8 cellular contexts compared by ENCODE assay signal in genomic region chr1:1063945-1064831, GRCh38. TPM values are rescaled to one million over a fixed set of nuclear protein-coding genes. Genes with fewer than 3 reads are reported as not detected.
DNase-seq lines count a peak whose midpoint lies in the region; ATAC-seq, FAIRE-seq and TF ChIP-seq lines count a peak whose summit lies in the region.

No MANE protein-coding gene starts in this region.

- H3K4me1 Mint-ChIP-seq in CD4-positive, alpha-beta memory T cell, result peaks cover 0 to 11% (median 1%) of the 10 kb centered on the region in 4 donors
- no peaks in the 10 kb centered on the region for H3K4me1 Mint-ChIP-seq in glutamatergic neuron (ENCODE audit: low read depth, unreplicated experiment)

- peaks cover 11% of the 10 kb centered on the region for H3K27me3 ChIP-seq in CD4-positive, alpha-beta memory T cell (ENCODE audit: insufficient read depth, low read length)
- H3K27me3 ChIP-seq in SJSA1 (replicated peaks), result peaks cover 39% of the 10 kb centered on the region

- H3K27me3 Mint-ChIP-seq in CD4-positive, alpha-beta memory T cell, result peaks cover 5 to 15% of the 10 kb centered on the region in 2 donors
- H3K27me3 Mint-ChIP-seq in glutamatergic neuron (ENCODE audit: unreplicated experiment), result peaks cover 4% of the 10 kb centered on the region

- no peaks in the 10 kb centered on the region for H3K36me3 Mint-ChIP-seq in CD4-positive, alpha-beta memory T cell
- H3K36me3 Mint-ChIP-seq in glutamatergic neuron (ENCODE audit: unreplicated experiment), result no peaks in the 10 kb centered on the region

- no peaks in the 10 kb centered on the region for H3K9me3 Mint-ChIP-seq in CD4-positive, alpha-beta memory T cell
- H3K9me3 Mint-ChIP-seq in glutamatergic neuron (ENCODE audit: unreplicated experiment), result peaks cover 4% of the 10 kb centered on the region

- H3K27ac ChIP-seq in CD4-positive, alpha-beta memory T cell (ENCODE audit: low read depth, low read length), result no peak overlapping the region
- H3K27ac ChIP-seq in SJSA1, result no peak overlapping the region

- intact Hi-C loops in CD4-positive, alpha-beta memory T cell (cut with micrococcal nuclease), result loop anchor here (1.0 to 5.0 kb wide), 3 partner anchors 31 to 80 kb away; no protein-coding TSS in a partner anchor

- peak overlapping the region in 2 of 7 donors; percentile 53 to 86 for H3K27ac Mint-ChIP-seq in CD4-positive, alpha-beta memory T cell
- no peak overlapping the region for H3K27ac Mint-ChIP-seq in glutamatergic neuron (ENCODE audit: unreplicated experiment)

- H3K36me3 ChIP-seq in CD4-positive, alpha-beta memory T cell (ENCODE audit: insufficient read depth, low read length), result no peaks in the 10 kb centered on the region
- H3K36me3 ChIP-seq in SJSA1, result no peaks in the 10 kb centered on the region

- peak; percentile 65 to 95 (median 68) for DNase-seq in CD4-positive, alpha-beta memory T cell
- DNase-seq in GM19239 (ENCODE audit: insufficient read length, low spot score), result peak; percentile 96
- DNase-seq in SJSA1 (ENCODE audit: low read depth in 1 of 2, low spot score in 2 of 2), result peak; percentile 76 to 83
- DNase-seq in activated gamma-delta T cell treated with anti-CD3 and anti-CD28 coated beads, Interleukin-2, amount 50 U/mL, for 16 hours (ENCODE audit: low read depth), result peak; percentile 90
- DNase-seq in glutamatergic neuron, result peak; percentile 71
- DNase-seq in skeletal muscle cell (ENCODE audit: low read depth), result peak; percentile 70
- no peak for DNase-seq in OCI-M2 (lab: John Stamatoyannopoulos, UW; ENCODE audit: unreplicated experiment)

- POLR2A ChIA-PET in CD4-positive, alpha-beta memory T cell (lab: Charles Lee; ENCODE audit: partially characterized antibody), result interaction anchor here (0.7 to 1.5 kb wide), 3 partner anchors 32 to 71 kb away, joined by 3 to 4 read pairs (median 3); no protein-coding TSS in a partner anchor

- H3K4me3 ChIP-seq in CD4-positive, alpha-beta memory T cell (ENCODE audit: low read length in 2 of 2), result no peak overlapping the region
- H3K4me3 ChIP-seq in SJSA1, result no peak overlapping the region
- H3K4me3 ChIP-seq in skeletal muscle cell (ENCODE audit: low read depth, low read length), result no peak overlapping the region

- peak overlapping the region in 1 of 8 donors; percentile 52 for H3K4me3 Mint-ChIP-seq in CD4-positive, alpha-beta memory T cell
- H3K4me3 Mint-ChIP-seq in glutamatergic neuron (ENCODE audit: unreplicated experiment), result no peak overlapping the region

- H3K9me3 ChIP-seq in CD4-positive, alpha-beta memory T cell (ENCODE audit: control insufficient read depth in 1 of 2, low read length in 2 of 2), result no peaks in the 10 kb centered on the region
- H3K9me3 ChIP-seq in SJSA1 (replicated peaks), result no peaks in the 10 kb centered on the region; the same call in 1 of the 2 replicates

- peak; percentile 44 for ATAC-seq in HG03520 (IDR thresholded peaks at IDR 0.05; ENCODE audit: unreplicated experiment)

- CTCF ChIA-PET in CD4-positive, alpha-beta memory T cell (lab: Charles Lee; ENCODE audit: partially characterized antibody), result interaction anchor here (0.7 to 5.0 kb wide), 13 partner anchors 25 to 97 kb away, joined by 3 to 65 read pairs (median 3); partner anchors contain the start of genes ISG15 and PERM1

- H3K4me1 ChIP-seq in CD4-positive, alpha-beta memory T cell (ENCODE audit: insufficient read depth, low read length), result peaks cover 27% of the 10 kb centered on the region
- H3K4me1 ChIP-seq in SJSA1 (replicated peaks), result peaks cover 30% of the 10 kb centered on the region

- peak; percentile 75 for TF ChIP-seq CTCF in glutamatergic neuron (IDR thresholded peaks at IDR 0.05; ENCODE audit: partially characterized antibody, unreplicated experiment)

- FAIRE-seq in GM19239 (lab: Jason Lieb, UNC), result peak; percentile 85

RNA-seq across cellular contexts. Expression of gene RNF223, which starts 9.9 kb away (rescaled TPM):
- not detected for total RNA-seq in CD4-positive, alpha-beta memory T cell
- polyA plus RNA-seq in CD4-positive, alpha-beta memory T cell, result not detected
- total RNA-seq in SJSA1 (2014; rRNA removed; shearing (Covaris generic)), result not detected in 2 replicates
- not detected for total RNA-seq in glutamatergic neuron (ENCODE audit: unreplicated experiment)

RNA-seq across cellular contexts. Expression of gene AGRN, which starts 44.3 kb away (rescaled TPM):
- total RNA-seq in CD4-positive, alpha-beta memory T cell, result 1 to 10 TPM; 1.2 to 1.4 TPM
- polyA plus RNA-seq in CD4-positive, alpha-beta memory T cell, result not detected
- total RNA-seq in SJSA1 (2014; rRNA removed; shearing (Covaris generic)), result 53.8 and 55.9 TPM in 2 replicates
- total RNA-seq in glutamatergic neuron (ENCODE audit: unreplicated experiment), result 914 TPM

RNA-seq across cellular contexts. Expression of gene ISG15, which starts 50.9 kb away (rescaled TPM):
- 10 to 100 TPM; 31.6 to 33.2 TPM for total RNA-seq in CD4-positive, alpha-beta memory T cell
- 100 to 1,000 TPM; 212 to 309 TPM for polyA plus RNA-seq in CD4-positive, alpha-beta memory T cell
- total RNA-seq in SJSA1 (2014; rRNA removed; shearing (Covaris generic)), result 201 and 353 TPM in 2 replicates
- total RNA-seq in glutamatergic neuron (ENCODE audit: unreplicated experiment), result 18.4 TPM

RNA-seq across cellular contexts. Expression of gene C1orf159, which starts 51.7 kb away (rescaled TPM):
- total RNA-seq in CD4-positive, alpha-beta memory T cell, result 10 to 100 TPM; 15.0 to 15.1 TPM
- polyA plus RNA-seq in CD4-positive, alpha-beta memory T cell, result 1 to 10 TPM; 3.8 to 7.9 TPM
- total RNA-seq in SJSA1 (2014; rRNA removed; shearing (Covaris generic)), result 11.1 and 15.4 TPM in 2 replicates
- 24.5 TPM for total RNA-seq in glutamatergic neuron (ENCODE audit: unreplicated experiment)

Comparison
In these comparisons a context has a peak if more than half of its experiments do, and no peak if none do; other contexts are left out.
1. RNA of gene AGRN, which starts 44.3 kb away (total RNA-seq): 914 TPM in glutamatergic neuron (single experiment) and 53.8 to 55.9 TPM in SJSA1; 1.2 to 1.4 TPM in CD4-positive, alpha-beta memory T cell; every median in the first group is over 10 times any median in the second.